In genomic region chr11:125679837-125680236, GRCh38 we compare ENCODE assay signal across 30 cellular contexts. TPM values are rescaled to one million over a fixed set of nuclear protein-coding genes. Genes with fewer than 3 reads are reported as not detected.
"Had no signal": no experiment of that assay in that cellular context is flagged by ENCODE, and none has a peak within 500 bp of the region (broad histone marks: within the 10 kb centered on the region; RNA-seq: fewer than 3 reads in every experiment).

No MANE protein-coding gene starts in this region.

- H3K27ac ChIP-seq: brain microvascular endothelial cell, coronary artery, dorsolateral prefrontal cortex, foreskin keratinocyte, gastrocnemius medialis, heart left ventricle had no signal

- H3K4me1 Mint-ChIP-seq: activated CD4-positive, alpha-beta T cell treated with anti-CD3 and anti-CD28 coated beads, Interleukin-2, amount 10 ng/mL, durations not matched to agents 7 days and 5 days; activated naive CD4-positive, alpha-beta T cell treated with anti-CD3 and anti-CD28 coated beads, Interleukin-2, amount 10 ng/mL, durations not matched to agents 7 days and 5 days; central memory CD8-positive, alpha-beta T cell had no signal

- H3K36me3 ChIP-seq: brain microvascular endothelial cell, gastrocnemius medialis, heart left ventricle had no signal

- DNase-seq: activated CD4-positive, alpha-beta memory T cell treated with anti-CD3 and anti-CD28 coated beads, Interleukin-2, amount 10 ng/mL, durations not matched to agents 7 days and 5 days; activated CD4-positive, alpha-beta T cell treated with anti-CD3 and anti-CD28 coated beads, Interleukin-2, amount 10 ng/mL, durations not matched to agents 7 days and 5 days; activated CD4-positive, alpha-beta T cell treated with anti-CD3 and anti-CD28 coated beads, Interleukin-2, amount 50 U/mL, for 4 hours; activated CD8-positive, alpha-beta memory T cell treated with anti-CD3 and anti-CD28 coated beads, Interleukin-2, amount 50 U/mL, for 48 hours; activated effector memory CD4-positive, alpha-beta T cell treated with anti-CD3 and anti-CD28 coated beads, Interleukin-2, amount 50 U/mL, for 16 hours; activated naive CD4-positive, alpha-beta T cell treated with anti-CD3 and anti-CD28 coated beads, Interleukin-2, amount 10 ng/mL, durations not matched to agents 7 days and 5 days; activated T-cell treated with anti-CD3 and anti-CD28 coated beads for 4 hours; activated T-cell treated with anti-CD3 and anti-CD28 coated beads, Interleukin-2, amount 50 U/mL, for 24 hours; amniotic stem cell; anterior cingulate cortex; brain microvascular endothelial cell; dorsolateral prefrontal cortex; effector memory CD4-positive, alpha-beta T cell; endodermal cell; foreskin keratinocyte; gastrocnemius medialis; glutamatergic neuron; heart left ventricle had no signal

- H3K27me3 Mint-ChIP-seq: activated CD4-positive, alpha-beta memory T cell treated with anti-CD3 and anti-CD28 coated beads, Interleukin-2, amount 10 ng/mL, durations not matched to agents 7 days and 5 days; activated CD4-positive, alpha-beta T cell treated with anti-CD3 and anti-CD28 coated beads, Interleukin-2, amount 10 ng/mL, durations not matched to agents 7 days and 5 days; activated naive CD4-positive, alpha-beta T cell treated with anti-CD3 and anti-CD28 coated beads, Interleukin-2, amount 10 ng/mL, durations not matched to agents 7 days and 5 days; activated naive CD8-positive, alpha-beta T cell; activated T-cell treated with anti-CD3 and anti-CD28 coated beads, Interleukin-2, amount 50 U/mL, for 24 hours; central memory CD8-positive, alpha-beta T cell; dendritic cell treated with granulocyte-macrophage colony-stimulating factor and Interleukin-4, amounts not matched to agents 40 ng/mL and 50 ng/mL, for 4 days had no signal

- H3K4me3 Mint-ChIP-seq: activated CD4-positive, alpha-beta memory T cell treated with anti-CD3 and anti-CD28 coated beads, Interleukin-2, amount 10 ng/mL, durations not matched to agents 7 days and 5 days; activated CD4-positive, alpha-beta T cell treated with anti-CD3 and anti-CD28 coated beads, Interleukin-2, amount 10 ng/mL, durations not matched to agents 7 days and 5 days; activated naive CD4-positive, alpha-beta T cell treated with anti-CD3 and anti-CD28 coated beads, Interleukin-2, amount 10 ng/mL, durations not matched to agents 7 days and 5 days; activated naive CD8-positive, alpha-beta T cell; activated T-cell treated with anti-CD3 and anti-CD28 coated beads, Interleukin-2, amount 50 U/mL, for 24 hours; activated T-helper 1 cell treated with anti-CD3 and anti-CD28 coated beads, Interleukin-12 subunit alpha, Interleukin-12 subunit beta, Interleukin-2, Interleukin-4 antibody, amounts not matched to agents 30 ng/mL and 10 ng/mL and 1 ng/mL, durations not matched to agents 14 hours and 24 hours and 36 hours; central memory CD8-positive, alpha-beta T cell; dendritic cell treated with granulocyte-macrophage colony-stimulating factor and Interleukin-4, amounts not matched to agents 40 ng/mL and 50 ng/mL, for 4 days; endodermal cell had no signal

- ATAC-seq: esophagus mucosa, gastrocnemius medialis, heart left ventricle had no signal

- H3K27me3 ChIP-seq: brain microvascular endothelial cell, dorsolateral prefrontal cortex, foreskin keratinocyte, gastrocnemius medialis, heart left ventricle had no signal

- H3K4me1 ChIP-seq: foreskin keratinocyte, gastrocnemius medialis, heart left ventricle had no signal

- H3K27ac Mint-ChIP-seq: activated CD4-positive, alpha-beta memory T cell treated with anti-CD3 and anti-CD28 coated beads, Interleukin-2, amount 10 ng/mL, durations not matched to agents 7 days and 5 days; activated CD4-positive, alpha-beta T cell treated with anti-CD3 and anti-CD28 coated beads, Interleukin-2, amount 10 ng/mL, durations not matched to agents 7 days and 5 days; activated naive CD4-positive, alpha-beta T cell treated with anti-CD3 and anti-CD28 coated beads, Interleukin-2, amount 10 ng/mL, durations not matched to agents 7 days and 5 days; activated naive CD8-positive, alpha-beta T cell; activated T-cell treated with anti-CD3 and anti-CD28 coated beads, Interleukin-2, amount 50 U/mL, for 24 hours; activated T-helper 2 cell treated with anti-CD3 and anti-CD28 coated beads, Interferon-gamma antibody, Interleukin-2, Interleukin-4, amounts not matched to agents 10 μg/mL and 5 μg/mL and 100 μg/mL, durations not matched to agents 14 hours and 24 hours and 36 hours; dendritic cell treated with granulocyte-macrophage colony-stimulating factor and Interleukin-4, amounts not matched to agents 40 ng/mL and 50 ng/mL, for 4 days; endodermal cell had no signal

- H3K4me3 ChIP-seq: coronary artery, dorsolateral prefrontal cortex, gastrocnemius medialis, heart left ventricle had no signal

- H3K9me3 ChIP-seq: gastrocnemius medialis, heart left ventricle had no signal

- H3K9me3 Mint-ChIP-seq: activated CD4-positive, alpha-beta memory T cell treated with anti-CD3 and anti-CD28 coated beads, Interleukin-2, amount 10 ng/mL, durations not matched to agents 7 days and 5 days; activated CD4-positive, alpha-beta T cell treated with anti-CD3 and anti-CD28 coated beads, Interleukin-2, amount 10 ng/mL, durations not matched to agents 7 days and 5 days; activated naive CD4-positive, alpha-beta T cell treated with anti-CD3 and anti-CD28 coated beads, Interleukin-2, amount 10 ng/mL, durations not matched to agents 7 days and 5 days; activated T-cell treated with anti-CD3 and anti-CD28 coated beads, Interleukin-2, amount 50 U/mL, for 24 hours; activated T-helper 1 cell treated with anti-CD3 and anti-CD28 coated beads, Interleukin-12 subunit alpha, Interleukin-12 subunit beta, Interleukin-2, Interleukin-4 antibody, amounts not matched to agents 30 ng/mL and 10 ng/mL and 1 ng/mL, durations not matched to agents 14 hours and 24 hours and 36 hours; activated T-helper 2 cell treated with anti-CD3 and anti-CD28 coated beads, Interferon-gamma antibody, Interleukin-2, Interleukin-4, amounts not matched to agents 10 μg/mL and 5 μg/mL and 100 μg/mL, durations not matched to agents 14 hours and 24 hours and 36 hours; central memory CD8-positive, alpha-beta T cell; dendritic cell treated with granulocyte-macrophage colony-stimulating factor and Interleukin-4, amounts not matched to agents 40 ng/mL and 50 ng/mL, for 4 days; endodermal cell had no signal

RNA-seq across cellular contexts. Expression of gene ACRV1, which starts 0.8 kb away (rescaled TPM):
- total RNA-seq: activated CD4-positive, alpha-beta memory T cell treated with anti-CD3 and anti-CD28 coated beads, Interleukin-2, amount 10 ng/mL, durations not matched to agents 7 days and 5 days; activated CD4-positive, alpha-beta T cell treated with anti-CD3 and anti-CD28 coated beads, Interleukin-2, amount 10 ng/mL, durations not matched to agents 7 days and 5 days; activated T-helper 1 cell treated with anti-CD3 and anti-CD28 coated beads, Interleukin-12 subunit alpha, Interleukin-12 subunit beta, Interleukin-2, Interleukin-4 antibody, amounts not matched to agents 30 ng/mL and 10 ng/mL and 1 ng/mL, durations not matched to agents 14 hours and 24 hours and 36 hours; activated T-helper 2 cell treated with anti-CD3 and anti-CD28 coated beads, Interferon-gamma antibody, Interleukin-2, Interleukin-4, amounts not matched to agents 10 μg/mL and 5 μg/mL and 100 μg/mL, durations not matched to agents 14 hours and 24 hours and 36 hours; astrocyte; bronchial epithelial cell; cardiac septum; epithelial cell of proximal tubule; esophagus mucosa; foreskin keratinocyte; gastrocnemius medialis; heart left ventricle; T-helper 1 cell treated with Interleukin-12 subunit alpha and Interleukin-12 subunit beta and Interleukin-4 antibody, amounts not matched to agents 30 ng/mL and 1 ng/mL, for 36 hours had no signal
